Comparison of ENCODE assay signal across 20 cellular contexts in the genomic region with DNA sequence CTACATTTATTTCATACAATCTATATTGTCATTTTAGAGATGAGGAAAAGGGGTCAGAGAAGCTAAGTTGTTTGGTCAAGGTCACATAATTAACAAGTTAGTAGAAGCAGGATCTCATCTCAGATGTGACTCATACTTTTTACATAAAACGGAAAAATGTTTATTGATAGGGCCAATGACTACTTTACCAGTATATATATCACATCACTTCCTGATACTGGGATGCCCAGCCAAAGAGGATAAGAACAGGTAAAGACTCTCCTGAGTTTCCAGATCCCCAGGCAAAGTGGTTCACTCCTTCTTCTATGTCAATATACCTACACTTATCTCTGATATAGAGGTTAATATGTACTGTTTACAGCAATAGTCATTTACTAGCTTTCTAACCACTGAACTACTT. TPM values are rescaled to one million over a fixed set of nuclear protein-coding genes. Genes with fewer than 3 reads are reported as not detected.
DNase-seq lines count a peak whose midpoint lies in the region; ATAC-seq and TF ChIP-seq lines count a peak whose summit lies in the region.
"Had no signal": no experiment of that assay in that cellular context is flagged by ENCODE, and none has a peak within 500 bp of the region (broad histone marks: within the 10 kb centered on the region; RNA-seq: fewer than 3 reads in every experiment).

No MANE protein-coding gene starts in this region.

- H3K9me2 ChIP-seq in OCI-LY1 (ENCODE audit: low read depth, low read length) (no peaks in the 10 kb centered on the region), GM23338 (ENCODE audit: insufficient read depth) (no peaks in the 10 kb centered on the region)

- POLR2A ChIA-PET in activated CD4-positive, alpha-beta memory T cell treated with anti-CD3 and anti-CD28 coated beads for 36 hours (lab: Charles Lee), result no interaction called here
- POLR2A ChIA-PET in activated CD4-positive, alpha-beta memory T cell treated with anti-CD3 and anti-CD28 coated beads, Interleukin-2, amount 10 ng/mL, durations not matched to agents 7 days and 5 days (lab: Charles Lee), result interaction anchor here (1.4 kb wide), 1 partner anchor 21 kb away, joined by 3 read pairs; the partner anchor contains the start of gene YIPF1

- no peaks in the 10 kb centered on the region for H3K9me3 Mint-ChIP-seq in activated CD4-positive, alpha-beta memory T cell treated with anti-CD3 and anti-CD28 coated beads for 36 hours
- H3K9me3 Mint-ChIP-seq in activated CD4-positive, alpha-beta memory T cell treated with anti-CD3 and anti-CD28 coated beads, Interleukin-2, amount 10 ng/mL, durations not matched to agents 7 days and 5 days, result no peaks in the 10 kb centered on the region
- H3K9me3 Mint-ChIP-seq in GM23338, result no peaks in the 10 kb centered on the region
- H3K9me3 Mint-ChIP-seq: CD8-positive, alpha-beta T cell; H9 had no signal

- no peaks in the 10 kb centered on the region for H3K4me1 Mint-ChIP-seq in activated CD4-positive, alpha-beta memory T cell treated with anti-CD3 and anti-CD28 coated beads for 36 hours (ENCODE audit: low read depth)
- H3K4me1 Mint-ChIP-seq in activated CD4-positive, alpha-beta memory T cell treated with anti-CD3 and anti-CD28 coated beads, Interleukin-2, amount 10 ng/mL, durations not matched to agents 7 days and 5 days, result no peaks in the 10 kb centered on the region
- no peaks in the 10 kb centered on the region for H3K4me1 Mint-ChIP-seq in GM23338
- H3K4me1 Mint-ChIP-seq: H9 had no signal

- DNase-seq in activated CD4-positive, alpha-beta memory T cell treated with anti-CD3 and anti-CD28 coated beads for 36 hours, result no peak
- DNase-seq in activated CD4-positive, alpha-beta memory T cell treated with anti-CD3 and anti-CD28 coated beads, Interleukin-2, amount 10 ng/mL, durations not matched to agents 7 days and 5 days, result no peak
- DNase-seq in iris pigment epithelial cell (ENCODE audit: low read depth) (peak; percentile 11), GM23338 (ENCODE audit: low spot score) (no peak)
- DNase-seq in effector CD4-positive, alpha-beta T cell, result no peak
- no peak for DNase-seq in effector memory CD4-positive, alpha-beta T cell
- DNase-seq: CD8-positive, alpha-beta T cell; COR-L47; DND-41; GOT3; H9 had no signal

- peaks cover 43% of the 10 kb centered on the region for H3K36me3 ChIP-seq in OCI-LY1 (ENCODE audit: insufficient read depth, low read length)
- peaks cover 8% of the 10 kb centered on the region for H3K36me3 ChIP-seq in GM23338 (ENCODE audit: insufficient read depth)
- peaks cover 42% of the 10 kb centered on the region for H3K36me3 ChIP-seq in effector memory CD4-positive, alpha-beta T cell (ENCODE audit: control insufficient read depth, insufficient read depth, low read length)

- peak overlapping the region; percentile 13 for H3K27ac Mint-ChIP-seq in activated CD4-positive, alpha-beta memory T cell treated with anti-CD3 and anti-CD28 coated beads for 36 hours
- H3K27ac Mint-ChIP-seq in activated CD4-positive, alpha-beta memory T cell treated with anti-CD3 and anti-CD28 coated beads, Interleukin-2, amount 10 ng/mL, durations not matched to agents 7 days and 5 days, result no peak overlapping the region
- no peak overlapping the region for H3K27ac Mint-ChIP-seq in GM23338
- H3K27ac Mint-ChIP-seq: CD8-positive, alpha-beta T cell; H9 had no signal

- H3K36me3 Mint-ChIP-seq in activated CD4-positive, alpha-beta memory T cell treated with anti-CD3 and anti-CD28 coated beads for 36 hours, result peaks cover 29% of the 10 kb centered on the region
- H3K36me3 Mint-ChIP-seq in activated CD4-positive, alpha-beta memory T cell treated with anti-CD3 and anti-CD28 coated beads, Interleukin-2, amount 10 ng/mL, durations not matched to agents 7 days and 5 days (ENCODE audit: low read depth), result peaks cover 28% of the 10 kb centered on the region
- H3K36me3 Mint-ChIP-seq in GM23338 (ENCODE audit: low read depth), result peaks cover 11% of the 10 kb centered on the region; the same call in 2 of the 3 replicates

- peak overlapping the region; percentile 20 for H3K27ac ChIP-seq in OCI-LY1 (ENCODE audit: low read depth, low read length, poor library complexity, severe bottlenecking)
- no peak overlapping the region for H3K27ac ChIP-seq in GM23338 (ENCODE audit: low read depth)
- H3K27ac ChIP-seq in effector memory CD4-positive, alpha-beta T cell (ENCODE audit: insufficient read depth, low read length, poor library complexity, severe bottlenecking), result no peak overlapping the region
- H3K27ac ChIP-seq: 22Rv1 had no signal

- H3K4me1 ChIP-seq in OCI-LY1 (ENCODE audit: insufficient read depth, low read length, severe bottlenecking), result peaks cover 14% of the 10 kb centered on the region
- no peaks in the 10 kb centered on the region for H3K4me1 ChIP-seq in GM23338 (ENCODE audit: insufficient read depth)
- no peaks in the 10 kb centered on the region for H3K4me1 ChIP-seq in effector memory CD4-positive, alpha-beta T cell (ENCODE audit: control insufficient read depth, insufficient read depth, low read length, poor library complexity, severe bottlenecking)

- intact Hi-C loops in activated CD4-positive, alpha-beta memory T cell treated with anti-CD3 and anti-CD28 coated beads for 36 hours (cut with micrococcal nuclease), result loop anchor here (10.0 kb wide), 1 partner anchor 216 kb away; no protein-coding TSS in a partner anchor

- H3K4me3 Mint-ChIP-seq in activated CD4-positive, alpha-beta memory T cell treated with anti-CD3 and anti-CD28 coated beads for 36 hours, result no peak overlapping the region
- no peak overlapping the region for H3K4me3 Mint-ChIP-seq in activated CD4-positive, alpha-beta memory T cell treated with anti-CD3 and anti-CD28 coated beads, Interleukin-2, amount 10 ng/mL, durations not matched to agents 7 days and 5 days
- no peak overlapping the region for H3K4me3 Mint-ChIP-seq in GM23338
- H3K4me3 Mint-ChIP-seq: CD14-positive monocyte; CD8-positive, alpha-beta T cell; H9 had no signal

- H3K4me2 ChIP-seq in OCI-LY1 (ENCODE audit: low read length) (no peak overlapping the region), GM23338 (no peak overlapping the region)

- H3K4me3 ChIP-seq in OCI-LY1 (ENCODE audit: low read depth, low read length, poor library complexity, severe bottlenecking), result no peak overlapping the region
- no peak overlapping the region for H3K4me3 ChIP-seq in GM23338
- no peak overlapping the region for H3K4me3 ChIP-seq in effector memory CD4-positive, alpha-beta T cell (ENCODE audit: insufficient read depth, low read depth, low read length, poor library complexity, severe bottlenecking)
- H3K4me3 ChIP-seq: GM12878 had no signal

- H3K27me3 ChIP-seq in OCI-LY1 (ENCODE audit: insufficient read depth, low read length), result no peaks in the 10 kb centered on the region
- H3K27me3 ChIP-seq in GM23338 (ENCODE audit: insufficient read depth), result no peaks in the 10 kb centered on the region
- no peaks in the 10 kb centered on the region for H3K27me3 ChIP-seq in effector memory CD4-positive, alpha-beta T cell (replicated peaks; ENCODE audit: control insufficient read depth, insufficient read depth, low read length, poor library complexity, severe bottlenecking)

- TF ChIP-seq CTCF in OCI-LY1 (IDR thresholded peaks at IDR 0.05; ENCODE audit: low read length) (no peak), GM23338 (conservative IDR thresholded peaks at IDR 0.05; ENCODE audit: low read depth in 2 of 2) (no peak)

- H3K27me3 Mint-ChIP-seq in activated CD4-positive, alpha-beta memory T cell treated with anti-CD3 and anti-CD28 coated beads for 36 hours, result no peaks in the 10 kb centered on the region
- no peaks in the 10 kb centered on the region for H3K27me3 Mint-ChIP-seq in activated CD4-positive, alpha-beta memory T cell treated with anti-CD3 and anti-CD28 coated beads, Interleukin-2, amount 10 ng/mL, durations not matched to agents 7 days and 5 days
- peaks cover 3% of the 10 kb centered on the region for H3K27me3 Mint-ChIP-seq in GM23338 (ENCODE audit: insufficient read depth, low read depth, poor library complexity)

- no peak overlapping the region for H2AFZ ChIP-seq in OCI-LY1 (ENCODE audit: low read length)
- H2AFZ ChIP-seq in GM23338, result no peak overlapping the region

- H3K79me2 ChIP-seq in OCI-LY1 (ENCODE audit: insufficient read depth, low read length) (no peaks in the 10 kb centered on the region), GM23338 (replicated peaks; ENCODE audit: insufficient read depth) (no peaks in the 10 kb centered on the region)

- no peak overlapping the region for H3K9ac ChIP-seq in OCI-LY1 (ENCODE audit: low read length)

- CTCF ChIA-PET in activated CD4-positive, alpha-beta memory T cell treated with anti-CD3 and anti-CD28 coated beads for 36 hours (lab: Charles Lee), result interaction anchor here (0.7 to 4.4 kb wide), 5 partner anchors 8 to 212 kb away, joined by 3 to 28 read pairs (median 4); no protein-coding TSS in a partner anchor
- CTCF ChIA-PET in activated CD4-positive, alpha-beta memory T cell treated with anti-CD3 and anti-CD28 coated beads, Interleukin-2, amount 10 ng/mL, durations not matched to agents 7 days and 5 days (lab: Charles Lee), result interaction anchor here (0.7 to 7.0 kb wide), 7 partner anchors 9 to 634 kb away, joined by 3 to 50 read pairs (median 4); partner anchors contain the start of genes IFT25 and MRPL37

- H3K9me3 ChIP-seq in OCI-LY1 (ENCODE audit: low read length), result no peaks in the 10 kb centered on the region
- no peaks in the 10 kb centered on the region for H3K9me3 ChIP-seq in effector memory CD4-positive, alpha-beta T cell (ENCODE audit: control insufficient read depth, low read length)

- H4K20me1 ChIP-seq in OCI-LY1 (ENCODE audit: insufficient read depth, low read length) (no peaks in the 10 kb centered on the region), GM23338 (replicated peaks; ENCODE audit: insufficient read depth) (no peaks in the 10 kb centered on the region; the same call in none of the 2 replicates)

- H3F3A ChIP-seq in OCI-LY1 (ENCODE audit: insufficient read depth, low read length) (no peaks in the 10 kb centered on the region), GM23338 (replicated peaks; ENCODE audit: low read depth) (no peaks in the 10 kb centered on the region)

- ATAC-seq in HG02852 (IDR thresholded peaks at IDR 0.05; ENCODE audit: unreplicated experiment), result no peak
- no peak for ATAC-seq in GM23338
- ATAC-seq: CD8-positive, alpha-beta T cell; GM12878; HepG2 had no signal

RNA-seq across cellular contexts. Expression of gene YIPF1, which starts 21.0 kb away (rescaled TPM):
- total RNA-seq in activated CD4-positive, alpha-beta memory T cell treated with anti-CD3 and anti-CD28 coated beads for 36 hours, result 10 to 100 TPM; 17.3 to 19.1 TPM
- total RNA-seq in activated CD4-positive, alpha-beta memory T cell treated with anti-CD3 and anti-CD28 coated beads, Interleukin-2, amount 10 ng/mL, durations not matched to agents 7 days and 5 days, result 10 to 100 TPM; 17.8 to 19.7 TPM
- total RNA-seq in GM23338 (2014; rRNA removed; shearing (Covaris generic)), result 24.0 and 24.8 TPM in 2 replicates
- 13.1 and 14.1 TPM in 2 replicates for polyA plus RNA-seq in GM23338 (2016; fragmentation: Nextera tagmentation; extraction: Ambion mirVana)

RNA-seq across cellular contexts. Expression of gene DIO1, which starts 25.4 kb away (rescaled TPM):
- total RNA-seq in activated CD4-positive, alpha-beta memory T cell treated with anti-CD3 and anti-CD28 coated beads for 36 hours, result not detected
- total RNA-seq in activated CD4-positive, alpha-beta memory T cell treated with anti-CD3 and anti-CD28 coated beads, Interleukin-2, amount 10 ng/mL, durations not matched to agents 7 days and 5 days, result not detected
- total RNA-seq in GM23338 (2014; rRNA removed; shearing (Covaris generic)), result not detected in 2 replicates
- 0.27 TPM in 1 of 2 replicates, not detected in the other for polyA plus RNA-seq in GM23338 (2016; fragmentation: Nextera tagmentation; extraction: Ambion mirVana)
- total RNA-seq: A673; CD8-positive, alpha-beta T cell; G401; GM12878; H9 had no signal
- polyA plus RNA-seq: BJ had no signal

RNA-seq across cellular contexts. Expression of gene NDC1, which starts 30.5 kb away (rescaled TPM):
- 10 to 100 TPM; 29.6 to 32.0 TPM for total RNA-seq in activated CD4-positive, alpha-beta memory T cell treated with anti-CD3 and anti-CD28 coated beads for 36 hours
- 10 to 100 TPM; 23.2 to 24.7 TPM for total RNA-seq in activated CD4-positive, alpha-beta memory T cell treated with anti-CD3 and anti-CD28 coated beads, Interleukin-2, amount 10 ng/mL, durations not matched to agents 7 days and 5 days
- 92.5 and 100 TPM in 2 replicates for total RNA-seq in GM23338 (2014; rRNA removed; shearing (Covaris generic))
- polyA plus RNA-seq in GM23338 (2016; fragmentation: Nextera tagmentation; extraction: Ambion mirVana), result 19.8 and 20.1 TPM in 2 replicates
